Comparison of ENCODE assay signal across 13 cellular contexts in the genomic region with DNA sequence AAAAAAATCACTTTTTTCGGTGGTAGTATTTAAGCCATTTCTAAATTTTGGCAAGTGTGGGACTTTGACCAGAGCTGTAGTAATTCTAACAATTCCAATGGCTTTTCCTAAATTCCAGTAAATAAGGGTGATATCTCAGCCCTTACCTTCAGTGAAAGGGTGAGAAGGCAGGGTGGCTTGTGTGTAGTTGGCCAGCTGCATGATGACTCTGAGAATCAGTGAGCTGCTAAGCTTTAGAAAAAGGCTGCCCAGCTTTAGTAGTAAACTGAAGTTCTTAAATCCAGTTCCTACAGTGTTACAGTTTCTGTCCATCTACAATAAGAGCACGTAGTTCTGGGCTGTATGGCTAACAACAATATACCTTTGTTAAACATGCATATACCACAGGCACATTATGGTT. TPM values are rescaled to one million over a fixed set of nuclear protein-coding genes. Genes with fewer than 3 reads are reported as not detected.
DNase-seq lines count a peak whose midpoint lies in the region; ATAC-seq, FAIRE-seq and TF ChIP-seq lines count a peak whose summit lies in the region.
"Had no signal": no experiment of that assay in that cellular context is flagged by ENCODE, and none has a peak within 500 bp of the region (broad histone marks: within the 10 kb centered on the region; RNA-seq: fewer than 3 reads in every experiment).

No MANE protein-coding gene starts in this region.

- DNase-seq in brain microvascular endothelial cell (no peak), omental fat pad (ENCODE audit: low spot score) (no peak), EL (no peak), nucleus accumbens (lab: John Stamatoyannopoulos, UW) (no peak), GM12892 (ENCODE audit: insufficient read length) (no peak)
- no peak for DNase-seq in stimulated activated naive CD4-positive, alpha-beta T cell treated with Interleukin-2 at 50 U/mL for 16 hours (lab: John Stamatoyannopoulos, UW)
- DNase-seq: activated CD4-positive, CD25-positive, alpha-beta regulatory T cell; CD4-positive, alpha-beta T cell; nephron progenitor cell; NK-92 treated with Interleukin-12 subunit alpha and Interleukin-12 subunit beta, amount 100 ng/mL, for 24 hours; SK-N-SH had no signal

- H3K36me3 ChIP-seq in brain microvascular endothelial cell (replicated peaks), result no peaks in the 10 kb centered on the region

- ATAC-seq in GM19395 (IDR thresholded peaks at IDR 0.05; ENCODE audit: unreplicated experiment), result peak; percentile 15
- peak; percentile 15 for ATAC-seq in HG02852 (IDR thresholded peaks at IDR 0.05; ENCODE audit: unreplicated experiment)
- ATAC-seq in omental fat pad (ENCODE audit: low FRiP score), result peak; percentile 18

- H3K27ac ChIP-seq in brain microvascular endothelial cell, result peak overlapping the region; percentile 10

- TF ChIP-seq CTCF in brain microvascular endothelial cell (IDR thresholded peaks at IDR 0.05; ENCODE audit: low read depth, low read length, missing control alignments), result no peak
- no peak for TF ChIP-seq CTCF in omental fat pad (IDR thresholded peaks at IDR 0.05)

- no peaks in the 10 kb centered on the region for H3K27me3 ChIP-seq in brain microvascular endothelial cell (replicated peaks)

- in situ Hi-C loops in brain microvascular endothelial cell (cut with HindIII; ENCODE audit: low pct_ligation_motif_present, low sequenced_read_pairs), result no loop called here

- no peak for FAIRE-seq in GM12892 (lab: Jason Lieb, UNC)

- no peak overlapping the region for H3K4me3 ChIP-seq in brain microvascular endothelial cell (ENCODE audit: low read depth, low read length)

- TF ChIP-seq POLR2A in GM12892 (IDR thresholded peaks at IDR 0.05; ENCODE audit: low read depth, low read length), result no peak

RNA-seq across cellular contexts. Expression of a gene that starts 42.0 kb away (rescaled TPM):
- under 1 TPM in 3 of 4 donors, not detected in 1; 0.44 to 0.96 (median 0.65) TPM for total RNA-seq in omental fat pad
- 2.4 TPM for polyA plus RNA-seq in GM12892 (2012; ENCODE audit: missing spikeins)
- total RNA-seq: CD4-positive, alpha-beta T cell had no signal
- polyA plus RNA-seq: SK-N-SH had no signal
